Comparison of ENCODE assay signal across 1 cellular context in the genomic region with DNA sequence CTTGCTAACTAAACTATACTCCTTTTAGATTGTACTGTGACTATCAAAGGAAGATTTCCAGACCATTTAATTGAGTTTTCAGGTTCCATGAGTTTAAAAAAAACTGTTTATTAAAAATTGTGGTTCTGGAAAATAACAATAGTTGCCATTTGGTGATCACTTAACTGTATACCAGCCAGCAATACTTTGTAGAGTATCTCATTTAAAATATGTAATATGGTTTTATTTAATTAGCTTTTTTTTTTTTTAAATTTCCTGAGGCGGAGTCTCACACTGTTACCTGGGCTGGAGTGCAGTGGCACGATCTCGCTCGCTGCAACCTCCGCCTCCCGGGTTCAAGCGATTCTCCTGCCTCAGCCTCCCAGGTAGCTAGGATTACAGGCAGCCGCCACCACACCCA.
TF ChIP-seq lines count a peak whose summit lies in the region.

No MANE protein-coding gene starts in this region.

TF ChIP-seq in GM23338, 12 proteins besides CTCF, POLR2A, EP300 and RAD21 (continued from another document):
- TF ChIP-seq, protein P1, sequence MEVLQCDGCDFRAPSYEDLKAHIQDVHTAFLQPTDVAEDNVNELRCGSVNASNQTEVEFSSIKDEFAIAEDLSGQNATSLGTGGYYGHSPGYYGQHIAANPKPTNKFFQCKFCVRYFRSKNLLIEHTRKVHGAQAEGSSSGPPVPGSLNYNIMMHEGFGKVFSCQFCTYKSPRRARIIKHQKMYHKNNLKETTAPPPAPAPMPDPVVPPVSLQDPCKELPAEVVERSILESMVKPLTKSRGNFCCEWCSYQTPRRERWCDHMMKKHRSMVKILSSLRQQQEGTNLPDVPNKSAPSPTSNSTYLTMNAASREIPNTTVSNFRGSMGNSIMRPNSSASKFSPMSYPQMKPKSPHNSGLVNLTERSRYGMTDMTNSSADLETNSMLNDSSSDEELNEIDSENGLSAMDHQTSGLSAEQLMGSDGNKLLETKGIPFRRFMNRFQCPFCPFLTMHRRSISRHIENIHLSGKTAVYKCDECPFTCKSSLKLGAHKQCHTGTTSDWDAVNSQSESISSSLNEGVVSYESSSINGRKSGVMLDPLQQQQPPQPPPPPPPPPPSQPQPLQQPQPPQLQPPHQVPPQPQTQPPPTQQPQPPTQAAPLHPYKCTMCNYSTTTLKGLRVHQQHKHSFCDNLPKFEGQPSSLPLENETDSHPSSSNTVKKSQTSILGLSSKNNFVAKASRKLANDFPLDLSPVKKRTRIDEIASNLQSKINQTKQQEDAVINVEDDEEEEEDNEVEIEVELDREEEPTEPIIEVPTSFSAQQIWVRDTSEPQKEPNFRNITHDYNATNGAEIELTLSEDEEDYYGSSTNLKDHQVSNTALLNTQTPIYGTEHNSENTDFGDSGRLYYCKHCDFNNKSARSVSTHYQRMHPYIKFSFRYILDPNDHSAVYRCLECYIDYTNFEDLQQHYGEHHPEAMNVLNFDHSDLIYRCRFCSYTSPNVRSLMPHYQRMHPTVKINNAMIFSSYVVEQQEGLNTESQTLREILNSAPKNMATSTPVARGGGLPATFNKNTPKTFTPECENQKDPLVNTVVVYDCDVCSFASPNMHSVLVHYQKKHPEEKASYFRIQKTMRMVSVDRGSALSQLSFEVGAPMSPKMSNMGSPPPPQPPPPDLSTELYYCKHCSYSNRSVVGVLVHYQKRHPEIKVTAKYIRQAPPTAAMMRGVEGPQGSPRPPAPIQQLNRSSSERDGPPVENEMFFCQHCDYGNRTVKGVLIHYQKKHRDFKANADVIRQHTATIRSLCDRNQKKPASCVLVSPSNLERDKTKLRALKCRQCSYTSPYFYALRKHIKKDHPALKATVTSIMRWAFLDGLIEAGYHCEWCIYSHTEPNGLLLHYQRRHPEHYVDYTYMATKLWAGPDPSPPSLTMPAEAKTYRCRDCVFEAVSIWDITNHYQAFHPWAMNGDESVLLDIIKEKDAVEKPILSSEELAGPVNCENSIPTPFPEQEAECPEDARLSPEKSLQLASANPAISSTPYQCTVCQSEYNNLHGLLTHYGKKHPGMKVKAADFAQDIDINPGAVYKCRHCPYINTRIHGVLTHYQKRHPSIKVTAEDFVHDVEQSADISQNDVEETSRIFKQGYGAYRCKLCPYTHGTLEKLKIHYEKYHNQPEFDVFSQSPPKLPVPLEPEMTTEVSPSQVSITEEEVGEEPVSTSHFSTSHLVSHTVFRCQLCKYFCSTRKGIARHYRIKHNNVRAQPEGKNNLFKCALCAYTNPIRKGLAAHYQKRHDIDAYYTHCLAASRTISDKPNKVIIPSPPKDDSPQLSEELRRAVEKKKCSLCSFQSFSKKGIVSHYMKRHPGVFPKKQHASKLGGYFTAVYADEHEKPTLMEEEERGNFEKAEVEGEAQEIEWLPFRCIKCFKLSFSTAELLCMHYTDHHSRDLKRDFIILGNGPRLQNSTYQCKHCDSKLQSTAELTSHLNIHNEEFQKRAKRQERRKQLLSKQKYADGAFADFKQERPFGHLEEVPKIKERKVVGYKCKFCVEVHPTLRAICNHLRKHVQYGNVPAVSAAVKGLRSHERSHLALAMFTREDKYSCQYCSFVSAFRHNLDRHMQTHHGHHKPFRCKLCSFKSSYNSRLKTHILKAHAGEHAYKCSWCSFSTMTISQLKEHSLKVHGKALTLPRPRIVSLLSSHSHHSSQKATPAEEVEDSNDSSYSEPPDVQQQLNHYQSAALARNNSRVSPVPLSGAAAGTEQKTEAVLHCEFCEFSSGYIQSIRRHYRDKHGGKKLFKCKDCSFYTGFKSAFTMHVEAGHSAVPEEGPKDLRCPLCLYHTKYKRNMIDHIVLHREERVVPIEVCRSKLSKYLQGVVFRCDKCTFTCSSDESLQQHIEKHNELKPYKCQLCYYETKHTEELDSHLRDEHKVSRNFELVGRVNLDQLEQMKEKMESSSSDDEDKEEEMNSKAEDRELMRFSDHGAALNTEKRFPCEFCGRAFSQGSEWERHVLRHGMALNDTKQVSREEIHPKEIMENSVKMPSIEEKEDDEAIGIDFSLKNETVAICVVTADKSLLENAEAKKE (CRISPR knock-in tag; IDR thresholded peaks at IDR 0.05), result no peak
- TF ChIP-seq EZH2phosphoT487 (IDR thresholded peaks at IDR 0.05; ENCODE audit: unreplicated experiment) (no peak), ZNF114 (CRISPR knock-in tag; IDR thresholded peaks at IDR 0.05) (no peak), NANOG (IDR thresholded peaks at IDR 0.05; ENCODE audit: borderline replicate concordance) (no peak), STAT1 (IDR thresholded peaks at IDR 0.05; ENCODE audit: unreplicated experiment) (no peak)
- TF ChIP-seq, protein P2, sequence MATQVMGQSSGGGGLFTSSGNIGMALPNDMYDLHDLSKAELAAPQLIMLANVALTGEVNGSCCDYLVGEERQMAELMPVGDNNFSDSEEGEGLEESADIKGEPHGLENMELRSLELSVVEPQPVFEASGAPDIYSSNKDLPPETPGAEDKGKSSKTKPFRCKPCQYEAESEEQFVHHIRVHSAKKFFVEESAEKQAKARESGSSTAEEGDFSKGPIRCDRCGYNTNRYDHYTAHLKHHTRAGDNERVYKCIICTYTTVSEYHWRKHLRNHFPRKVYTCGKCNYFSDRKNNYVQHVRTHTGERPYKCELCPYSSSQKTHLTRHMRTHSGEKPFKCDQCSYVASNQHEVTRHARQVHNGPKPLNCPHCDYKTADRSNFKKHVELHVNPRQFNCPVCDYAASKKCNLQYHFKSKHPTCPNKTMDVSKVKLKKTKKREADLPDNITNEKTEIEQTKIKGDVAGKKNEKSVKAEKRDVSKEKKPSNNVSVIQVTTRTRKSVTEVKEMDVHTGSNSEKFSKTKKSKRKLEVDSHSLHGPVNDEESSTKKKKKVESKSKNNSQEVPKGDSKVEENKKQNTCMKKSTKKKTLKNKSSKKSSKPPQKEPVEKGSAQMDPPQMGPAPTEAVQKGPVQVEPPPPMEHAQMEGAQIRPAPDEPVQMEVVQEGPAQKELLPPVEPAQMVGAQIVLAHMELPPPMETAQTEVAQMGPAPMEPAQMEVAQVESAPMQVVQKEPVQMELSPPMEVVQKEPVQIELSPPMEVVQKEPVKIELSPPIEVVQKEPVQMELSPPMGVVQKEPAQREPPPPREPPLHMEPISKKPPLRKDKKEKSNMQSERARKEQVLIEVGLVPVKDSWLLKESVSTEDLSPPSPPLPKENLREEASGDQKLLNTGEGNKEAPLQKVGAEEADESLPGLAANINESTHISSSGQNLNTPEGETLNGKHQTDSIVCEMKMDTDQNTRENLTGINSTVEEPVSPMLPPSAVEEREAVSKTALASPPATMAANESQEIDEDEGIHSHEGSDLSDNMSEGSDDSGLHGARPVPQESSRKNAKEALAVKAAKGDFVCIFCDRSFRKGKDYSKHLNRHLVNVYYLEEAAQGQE (IDR thresholded peaks at IDR 0.05; ENCODE audit: unreplicated experiment), result no peak
